8 cellular contexts compared by ENCODE assay signal in genomic region chr10:131885391-131886165, GRCh38. TPM values are rescaled to one million over a fixed set of nuclear protein-coding genes. Genes with fewer than 3 reads are reported as not detected.
DNase-seq lines count a peak whose midpoint lies in the region; ATAC-seq and TF ChIP-seq lines count a peak whose summit lies in the region.

No MANE protein-coding gene starts in this region.

- H3K27me3 ChIP-seq in Panc1 (ENCODE audit: control insufficient read depth, insufficient read depth, low read length) (no peaks in the 10 kb centered on the region), tibial nerve (peaks cover 0 to 18% of the 10 kb centered on the region in 2 donors)

- in situ Hi-C loops in Panc1 (cut with HindIII; ENCODE audit: low pct_unique_long_range_greater_than_20kb, low sequenced_read_pairs) = no loop called here

- H3K4me1 Mint-ChIP-seq in osteocyte (ENCODE audit: unreplicated experiment) = peaks cover 2% of the 10 kb centered on the region

- CTCF ChIA-PET in Panc1 (lab: Charles Lee) = interaction anchor here (0.7 to 1.4 kb wide), 4 partner anchors 44 to 137 kb away, joined by 3 to 11 read pairs (median 6); no protein-coding TSS in a partner anchor

- H3K4me1 ChIP-seq in Panc1 (ENCODE audit: control insufficient read depth, insufficient read depth, low read length) = no peaks in the 10 kb centered on the region; the same call in 1 of the 2 replicates
- peaks cover 0 to 7% (median 2%) of the 10 kb centered on the region in 4 donors for H3K4me1 ChIP-seq in tibial nerve

- H3K27ac Mint-ChIP-seq in osteocyte (ENCODE audit: unreplicated experiment) = no peak overlapping the region

- H3K4me3 Mint-ChIP-seq in osteocyte (ENCODE audit: unreplicated experiment) = no peak overlapping the region

- peak; percentile 100 for TF ChIP-seq CTCF in Panc1 (IDR thresholded peaks at IDR 0.05)
- peak; percentile 90 for TF ChIP-seq CTCF in foreskin fibroblast (IDR thresholded peaks at IDR 0.05; ENCODE audit: low read depth, low read length)
- TF ChIP-seq CTCF in osteocyte (IDR thresholded peaks at IDR 0.05) = peak; percentile 76
- TF ChIP-seq CTCF in tibial nerve (IDR thresholded peaks at IDR 0.05) = peak; percentile 87 to 97 (median 90)

- no peaks in the 10 kb centered on the region for H3K9me3 Mint-ChIP-seq in osteocyte (ENCODE audit: unreplicated experiment)

- WGBS in tibial nerve, 2 donors = 23 to 32% methylated on average over 21 to 24 of the region's 25 CpGs

- no peak overlapping the region for H3K27ac ChIP-seq in Panc1 (ENCODE audit: low read length)
- no peak overlapping the region for H3K27ac ChIP-seq in tibial nerve

- ATAC-seq in HG03064 (IDR thresholded peaks at IDR 0.05; ENCODE audit: low read depth, unreplicated experiment) (peak; percentile 86), Panc1 (peak; percentile 99)

- POLR2A ChIA-PET in Panc1 (lab: Charles Lee) = interaction anchor here (0.6 kb wide), 1 partner anchor 125 kb away, joined by 3 read pairs; no protein-coding TSS in a partner anchor

- peak; percentile 53 for DNase-seq in SIG-M5 treated with dmso at 0.1 percent for 504 hours (lab: John Stamatoyannopoulos, UW; ENCODE audit: unreplicated experiment)
- DNase-seq in SIG-M5 (lab: John Stamatoyannopoulos, UW) = no peak
- DNase-seq in Panc1 (ENCODE audit: low read depth, low spot score) = no peak
- DNase-seq in activated T-helper 1 cell treated with anti-CD3 and anti-CD28 coated beads, Interleukin-2, amount 50 U/mL, for 16 hours (ENCODE audit: low read depth in 1 of 2, low spot score in 1 of 2) = peak; percentile 71 to 73
- peak; percentile 24 to 78 for DNase-seq in foreskin fibroblast
- peak; percentile 87 for DNase-seq in osteocyte (ENCODE audit: extremely low spot score, unreplicated experiment)
- peak; percentile 45 to 57 for DNase-seq in tibial nerve (ENCODE audit: low spot score in 2 of 2)

- no peak overlapping the region for H3K4me3 ChIP-seq in Panc1 (ENCODE audit: low read depth in 2 of 2, low read length in 2 of 2)
- no peak overlapping the region for H3K4me3 ChIP-seq in foreskin fibroblast (ENCODE audit: low read depth in 1 of 2, low read length in 2 of 2)
- H3K4me3 ChIP-seq in tibial nerve = no peak overlapping the region

- TF ChIP-seq POLR2A in tibial nerve (IDR thresholded peaks at IDR 0.05) = no peak

- intact Hi-C loops in Panc1 (cut with micrococcal nuclease; ENCODE audit: unreplicated experiment) = loop anchor here (2.0 kb wide), 1 partner anchor 137 kb away; no protein-coding TSS in a partner anchor

- peaks cover 14% of the 10 kb centered on the region for H3K27me3 Mint-ChIP-seq in osteocyte (ENCODE audit: unreplicated experiment)

- H3K36me3 ChIP-seq in Panc1 (ENCODE audit: control insufficient read depth, insufficient read depth, low read length) = no peaks in the 10 kb centered on the region
- no peaks in the 10 kb centered on the region for H3K36me3 ChIP-seq in tibial nerve

- no peaks in the 10 kb centered on the region for H3K9me3 ChIP-seq in Panc1 (ENCODE audit: control insufficient read depth, insufficient read depth, low read depth, low read length)
- peaks cover 0 to 12% (median 0%) of the 10 kb centered on the region in 4 donors for H3K9me3 ChIP-seq in tibial nerve

- no TSS peak for BruUV-seq in Panc1 (replicated peaks; lab: Mats Ljungman, UMichigan)

- no peak for TF ChIP-seq EP300 in tibial nerve (IDR thresholded peaks at IDR 0.05)

- H3K36me3 Mint-ChIP-seq in osteocyte (ENCODE audit: unreplicated experiment) = no peaks in the 10 kb centered on the region

RNA-seq across cellular contexts. Expression of gene PPP2R2D, which starts 15.2 kb away (rescaled TPM):
- total RNA-seq in Panc1 (2021; ENCODE audit: unreplicated experiment) = 41.0 TPM
- polyA plus RNA-seq in Panc1 (2012; ENCODE audit: insufficient read length) = 37.4 TPM
- 28.9 and 29.3 TPM in 2 replicates for total RNA-seq in osteocyte
- 10 to 100 TPM; 22.9 to 35.1 (median 28.9) TPM for total RNA-seq in tibial nerve

Comparison
In these comparisons a context has a peak if more than half of its experiments do, and no peak if none do; other contexts are left out.
1. DNase-seq: peak in SIG-M5 treated with dmso at 0.1 percent for 504 hours (single experiment), activated T-helper 1 cell treated with anti-CD3 and anti-CD28 coated beads, Interleukin-2, amount 50 U/mL, for 16 hours (2 of 2), foreskin fibroblast (2 of 2), osteocyte (single experiment) and tibial nerve (2 of 2); none in SIG-M5 (single experiment) and Panc1 (single experiment).
2. Peak in every context shown above with its lines, with median percentiles within 50 percentile points of each other: CTCF ChIP-seq.